ENCODE assay signal across 1 cellular context in genomic region chr22:23061471-23062280, GRCh38.
A peak's percentile ranks its signal among the peaks of the same experiment; 100 is the strongest.
TF ChIP-seq lines count a peak whose summit lies in the region.

No MANE protein-coding gene starts in this region.

TF ChIP-seq in K562, 482 proteins besides CTCF, POLR2A, EP300 and RAD21 (continues in another document):
- TF ChIP-seq PPARD (CRISPR knock-in tag; IDR thresholded peaks at IDR 0.05) (no peak), CCAR2 (IDR thresholded peaks at IDR 0.05; ENCODE audit: low read depth, low read length) (no peak), SMC3 (conservative IDR thresholded peaks at IDR 0.05; ENCODE audit: insufficient read depth, low read depth, low read length) (0 out of 2 replicates have a peak, but pooled peaks have one; percentile 2), MXD1 (CRISPR knock-in tag; IDR thresholded peaks at IDR 0.05; ENCODE audit: borderline replicate concordance, poor library complexity, severe bottlenecking) (no peak), JUND (IDR thresholded peaks at IDR 0.05; ENCODE audit: borderline replicate concordance, low read depth, low read length) (0 out of 2 replicates have a peak, but pooled peaks have one; percentile 6), JUND (tag; IDR thresholded peaks at IDR 0.05; ENCODE audit: borderline replicate concordance, low read depth, low read length) (no peak), IRF2 (CRISPR knock-in tag; IDR thresholded peaks at IDR 0.05) (no peak), ZNF408 (CRISPR knock-in tag; IDR thresholded peaks at IDR 0.05; ENCODE audit: low read depth) (no peak), FOSL1 (tag; conservative IDR thresholded peaks at IDR 0.05) (no peak), GTF2F1 (IDR thresholded peaks at IDR 0.05; ENCODE audit: low read depth, low read length) (no peak), MYNN (IDR thresholded peaks at IDR 0.05) (no peak), MYNN (CRISPR knock-in tag; IDR thresholded peaks at IDR 0.05) (peak; percentile 59), ZFX (CRISPR knock-in tag; IDR thresholded peaks at IDR 0.05) (no peak), CHAMP1 (IDR thresholded peaks at IDR 0.05) (no peak), PRMT5 (CRISPR knock-in tag; IDR thresholded peaks at IDR 0.05) (0 out of 2 replicates have a peak, but pooled peaks have one; percentile 17), HIVEP1 (CRISPR knock-in tag; IDR thresholded peaks at IDR 0.05) (no peak), MIER1 (IDR thresholded peaks at IDR 0.05; ENCODE audit: low read depth) (no peak), ZNF140 (CRISPR knock-in tag; IDR thresholded peaks at IDR 0.05) (no peak), ZNF165 (CRISPR knock-in tag; IDR thresholded peaks at IDR 0.05; ENCODE audit: borderline replicate concordance) (no peak), HLTF (IDR thresholded peaks at IDR 0.05) (no peak), SAFB (IDR thresholded peaks at IDR 0.05; ENCODE audit: borderline replicate concordance, low read depth, low read length) (no peak), NR3C1 (CRISPR knock-in tag; IDR thresholded peaks at IDR 0.05) (no peak), ATF4 (CRISPR knock-in tag; IDR thresholded peaks at IDR 0.05) (no peak), ZNF395 (CRISPR knock-in tag; IDR thresholded peaks at IDR 0.05) (no peak), NR1H2 (CRISPR knock-in tag; IDR thresholded peaks at IDR 0.05) (no peak), ZNF184 (CRISPR knock-in tag; IDR thresholded peaks at IDR 0.05) (peak; percentile 75; the same call in 1 of the 2 replicates), EZH2 (IDR thresholded peaks at IDR 0.05; ENCODE audit: borderline replicate concordance, low read depth, low read length) (no peak), ZNF347 (CRISPR knock-in tag; IDR thresholded peaks at IDR 0.05; ENCODE audit: low read depth) (no peak), MED1 (CRISPR knock-in tag; IDR thresholded peaks at IDR 0.05; ENCODE audit: borderline replicate concordance) (no peak), LCOR (CRISPR knock-in tag; IDR thresholded peaks at IDR 0.05) (no peak), ARHGAP35 (IDR thresholded peaks at IDR 0.05; ENCODE audit: partially characterized antibody) (no peak), ZFP1 (CRISPR knock-in tag; IDR thresholded peaks at IDR 0.05) (no peak), TSC22D4 (tag; IDR thresholded peaks at IDR 0.05) (no peak), NEUROD1 (IDR thresholded peaks at IDR 0.05; ENCODE audit: borderline replicate concordance, low read depth, low read length, partially characterized antibody) (peak; percentile 13), CREB1 (IDR thresholded peaks at IDR 0.05) (peak; percentile 31; the same call in 1 of the 2 replicates), CREB1 (CRISPR knock-in tag; IDR thresholded peaks at IDR 0.05) (no peak), FOXP1 (CRISPR knock-in tag; IDR thresholded peaks at IDR 0.05) (no peak), CREM (IDR thresholded peaks at IDR 0.05; ENCODE audit: low read depth) (0 out of 2 replicates have a peak, but pooled peaks have one; percentile 52), TAL1 (IDR thresholded peaks at IDR 0.05) (no peak), USF2 (CRISPR knock-in tag; IDR thresholded peaks at IDR 0.05) (peak; percentile 6; the same call in 1 of the 2 replicates), ZNF12 (CRISPR knock-in tag; IDR thresholded peaks at IDR 0.05) (no peak), SMARCB1 (IDR thresholded peaks at IDR 0.05; ENCODE audit: insufficient read length, low read depth) (no peak), ZMIZ1 (IDR thresholded peaks at IDR 0.05; ENCODE audit: low read depth in 2 of 2, low read length in 2 of 2) (0 out of 4 replicates have a peak, but pooled peaks of 1 of the 2 experiments have one; percentile 11), ZNF644 (tag; IDR thresholded peaks at IDR 0.05; ENCODE audit: low read depth) (no peak), MAX (CRISPR knock-in tag; IDR thresholded peaks at IDR 0.05) (no peak), EWSR1 (IDR thresholded peaks at IDR 0.05; ENCODE audit: borderline replicate concordance, low read depth, partially characterized antibody) (no peak), ZNF740 (CRISPR knock-in tag; IDR thresholded peaks at IDR 0.05) (no peak), ZNF740 (tag; IDR thresholded peaks at IDR 0.05) (no peak), RCOR1 (IDR thresholded peaks at IDR 0.05; ENCODE audit: borderline replicate concordance in 1 of 2, low read depth in 2 of 2, low read length in 2 of 2) (no peak), NCOA2 (IDR thresholded peaks at IDR 0.05; ENCODE audit: partially characterized antibody in 2 of 2) (no peak), THRAP3 (IDR thresholded peaks at IDR 0.05; ENCODE audit: borderline replicate concordance) (no peak), HCFC1 (IDR thresholded peaks at IDR 0.05; ENCODE audit: low read depth, low read length) (no peak), KHSRP (IDR thresholded peaks at IDR 0.05) (no peak), TOE1 (IDR thresholded peaks at IDR 0.05; ENCODE audit: borderline replicate concordance) (no peak), TOE1 (CRISPR knock-in tag; IDR thresholded peaks at IDR 0.05; ENCODE audit: borderline replicate concordance, low read depth) (no peak), HEY1 (CRISPR knock-in tag; IDR thresholded peaks at IDR 0.05; ENCODE audit: borderline replicate concordance) (no peak), KAT7 (CRISPR knock-in tag; IDR thresholded peaks at IDR 0.05; ENCODE audit: borderline replicate concordance) (no peak), ZBTB7A (IDR thresholded peaks at IDR 0.05; ENCODE audit: borderline replicate concordance, control insufficient read depth, low read depth, low read length) (0 out of 2 replicates have a peak, but pooled peaks have one; percentile 9), RAD51 (IDR thresholded peaks at IDR 0.05; ENCODE audit: borderline replicate concordance, low read depth) (no peak)
- TF ChIP-seq, protein P1, sequence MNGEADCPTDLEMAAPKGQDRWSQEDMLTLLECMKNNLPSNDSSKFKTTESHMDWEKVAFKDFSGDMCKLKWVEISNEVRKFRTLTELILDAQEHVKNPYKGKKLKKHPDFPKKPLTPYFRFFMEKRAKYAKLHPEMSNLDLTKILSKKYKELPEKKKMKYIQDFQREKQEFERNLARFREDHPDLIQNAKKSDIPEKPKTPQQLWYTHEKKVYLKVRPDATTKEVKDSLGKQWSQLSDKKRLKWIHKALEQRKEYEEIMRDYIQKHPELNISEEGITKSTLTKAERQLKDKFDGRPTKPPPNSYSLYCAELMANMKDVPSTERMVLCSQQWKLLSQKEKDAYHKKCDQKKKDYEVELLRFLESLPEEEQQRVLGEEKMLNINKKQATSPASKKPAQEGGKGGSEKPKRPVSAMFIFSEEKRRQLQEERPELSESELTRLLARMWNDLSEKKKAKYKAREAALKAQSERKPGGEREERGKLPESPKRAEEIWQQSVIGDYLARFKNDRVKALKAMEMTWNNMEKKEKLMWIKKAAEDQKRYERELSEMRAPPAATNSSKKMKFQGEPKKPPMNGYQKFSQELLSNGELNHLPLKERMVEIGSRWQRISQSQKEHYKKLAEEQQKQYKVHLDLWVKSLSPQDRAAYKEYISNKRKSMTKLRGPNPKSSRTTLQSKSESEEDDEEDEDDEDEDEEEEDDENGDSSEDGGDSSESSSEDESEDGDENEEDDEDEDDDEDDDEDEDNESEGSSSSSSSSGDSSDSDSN (IDR thresholded peaks at IDR 0.05; ENCODE audit: borderline replicate concordance in 1 of 2, low read depth in 2 of 2, low read length in 2 of 2) = no peak
- TF ChIP-seq, protein P2, sequence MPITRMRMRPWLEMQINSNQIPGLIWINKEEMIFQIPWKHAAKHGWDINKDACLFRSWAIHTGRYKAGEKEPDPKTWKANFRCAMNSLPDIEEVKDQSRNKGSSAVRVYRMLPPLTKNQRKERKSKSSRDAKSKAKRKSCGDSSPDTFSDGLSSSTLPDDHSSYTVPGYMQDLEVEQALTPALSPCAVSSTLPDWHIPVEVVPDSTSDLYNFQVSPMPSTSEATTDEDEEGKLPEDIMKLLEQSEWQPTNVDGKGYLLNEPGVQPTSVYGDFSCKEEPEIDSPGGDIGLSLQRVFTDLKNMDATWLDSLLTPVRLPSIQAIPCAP (CRISPR knock-in tag; IDR thresholded peaks at IDR 0.05; ENCODE audit: borderline replicate concordance) = no peak
- TF ChIP-seq, protein P3, sequence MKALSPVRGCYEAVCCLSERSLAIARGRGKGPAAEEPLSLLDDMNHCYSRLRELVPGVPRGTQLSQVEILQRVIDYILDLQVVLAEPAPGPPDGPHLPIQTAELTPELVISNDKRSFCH (CRISPR knock-in tag; IDR thresholded peaks at IDR 0.05) = no peak
- TF ChIP-seq, protein P3 (tag; IDR thresholded peaks at IDR 0.05) = no peak
